In genomic region chr5:11261226-11261625, GRCh38 we compare ENCODE assay signal across 14 cellular contexts.
DNase-seq lines count a peak whose midpoint lies in the region; ATAC-seq lines count a peak whose summit lies in the region.
"Had no signal": no experiment of that assay in that cellular context is flagged by ENCODE, and none has a peak within 500 bp of the region (broad histone marks: within the 10 kb centered on the region; RNA-seq: fewer than 3 reads in every experiment).

No MANE protein-coding gene starts in this region.

- H3K4ac ChIP-seq in mesenchymal stem cell (ENCODE audit: low read depth in 1 of 2, low read length in 2 of 2): no peak overlapping the region

- H3K27ac ChIP-seq in temporal lobe (ENCODE audit: low read depth, low read length) (peak overlapping the region; percentile 69), mesenchymal stem cell (ENCODE audit: low read length, poor library complexity, severe bottlenecking) (no peak overlapping the region)
- H3K27ac ChIP-seq: BLaER1 treated with 17β-estradiol and CSF1 and Interleukin-3, amounts not matched to agents 10 nM and 100 nM had no signal

- ATAC-seq in GM18861 (IDR thresholded peaks at IDR 0.05; ENCODE audit: unreplicated experiment): no peak

- no peak overlapping the region for H2AK5ac ChIP-seq in mesenchymal stem cell (ENCODE audit: low read length, severe bottlenecking)

- no peak overlapping the region for H2BK12ac ChIP-seq in mesenchymal stem cell (ENCODE audit: low read length in 2 of 2)

- H3K4me1 ChIP-seq in mesenchymal stem cell (ENCODE audit: control insufficient read depth, insufficient read depth, low read depth, low read length): no peaks in the 10 kb centered on the region
- H3K4me1 ChIP-seq: BLaER1 treated with 17β-estradiol and CSF1 and Interleukin-3, amounts not matched to agents 10 nM and 100 nM had no signal

- no peak overlapping the region for H2BK120ac ChIP-seq in mesenchymal stem cell (ENCODE audit: low read depth, low read length)

- H2BK5ac ChIP-seq in mesenchymal stem cell (ENCODE audit: low read depth, low read length, poor library complexity, severe bottlenecking): no peak overlapping the region

- H4K91ac ChIP-seq in mesenchymal stem cell (ENCODE audit: low read length): no peak overlapping the region

- no peak overlapping the region for H2BK15ac ChIP-seq in mesenchymal stem cell (ENCODE audit: low read depth, poor library complexity, severe bottlenecking)

- H3K4me3 ChIP-seq in mesenchymal stem cell (ENCODE audit: insufficient read depth in 1 of 2, low read depth in 1 of 2, low read length in 2 of 2): no peak overlapping the region
- H3K4me3 ChIP-seq: BLaER1 treated with 17β-estradiol and CSF1 and Interleukin-3, amounts not matched to agents 10 nM and 100 nM had no signal

- WGBS in mesenchymal stem cell: 79% methylated on average over 5 of the region's 5 CpGs

- H3K79me1 ChIP-seq in mesenchymal stem cell (replicated peaks; ENCODE audit: low read length, poor library complexity, severe bottlenecking): no peaks in the 10 kb centered on the region

- H3K4me2 ChIP-seq in mesenchymal stem cell (ENCODE audit: low read length, poor library complexity, severe bottlenecking): no peak overlapping the region
- H3K4me2 ChIP-seq: BLaER1 treated with 17β-estradiol and CSF1 and Interleukin-3, amounts not matched to agents 10 nM and 100 nM had no signal

- peak in 50 of 58 donors; percentile 3 to 89 (median 52) for DNase-seq in anterior cingulate cortex (lab: John Stamatoyannopoulos, UW)
- peak; percentile 91 for DNase-seq in globus pallidus (ENCODE audit: low spot score)
- DNase-seq in middle frontal gyrus (ENCODE audit: extremely low spot score, low spot score): peak; percentile 47
- no peak for DNase-seq in mesenchymal stem cell
- DNase-seq in COR-L47 (lab: John Stamatoyannopoulos, UW): no peak
- DNase-seq: CD8-positive, alpha-beta memory T cell; H9; KG1; NCI-H1105 treated with DMSO at 0.1 percent for 48 hours; NCI-H1694 treated with DMSO at 0.1 percent for 48 hours; SHP77 treated with DMSO at 0.1 percent for 48 hours had no signal

- H3K14ac ChIP-seq in mesenchymal stem cell (ENCODE audit: low read length in 2 of 2): no peak overlapping the region

- no peaks in the 10 kb centered on the region for H3K9me3 ChIP-seq in mesenchymal stem cell (ENCODE audit: control insufficient read depth, low read length)
- H3K9me3 ChIP-seq: BLaER1 treated with 17β-estradiol and CSF1 and Interleukin-3, amounts not matched to agents 10 nM and 100 nM had no signal

- H3K27me3 ChIP-seq in mesenchymal stem cell (ENCODE audit: control insufficient read depth in 1 of 2, insufficient read depth in 1 of 2, low read length in 2 of 2): no peaks in the 10 kb centered on the region
- H3K27me3 ChIP-seq: BLaER1 treated with 17β-estradiol and CSF1 and Interleukin-3, amounts not matched to agents 10 nM and 100 nM had no signal

- no peak overlapping the region for H4K8ac ChIP-seq in mesenchymal stem cell (ENCODE audit: low read length)

- no peak overlapping the region for H2AFZ ChIP-seq in mesenchymal stem cell (ENCODE audit: low read depth, low read length)

- H3K18ac ChIP-seq in mesenchymal stem cell (ENCODE audit: low read depth in 1 of 2, low read length in 2 of 2): no peak overlapping the region

- H3K36me3 ChIP-seq in mesenchymal stem cell (ENCODE audit: control insufficient read depth in 1 of 2, insufficient read depth in 2 of 2, low read depth in 1 of 2, low read length in 2 of 2): no peaks in the 10 kb centered on the region
- H3K36me3 ChIP-seq: BLaER1 treated with 17β-estradiol and CSF1 and Interleukin-3, amounts not matched to agents 10 nM and 100 nM had no signal

- H3K9ac ChIP-seq in mesenchymal stem cell (ENCODE audit: low read length): no peak overlapping the region
- H3K9ac ChIP-seq: BLaER1 treated with 17β-estradiol and CSF1 and Interleukin-3, amounts not matched to agents 10 nM and 100 nM had no signal

- no peak overlapping the region for H3K23ac ChIP-seq in mesenchymal stem cell (ENCODE audit: low read length in 2 of 2)

Comparison
In these comparisons a context has a peak if more than half of its experiments do, and no peak if none do; other contexts are left out.
1. DNase-seq: peak in anterior cingulate cortex (50 of 58), globus pallidus (single experiment) and middle frontal gyrus (single experiment); none in mesenchymal stem cell (single experiment) and COR-L47 (single experiment).